Comparison of ENCODE assay signal across 33 cellular contexts in the genomic region with DNA sequence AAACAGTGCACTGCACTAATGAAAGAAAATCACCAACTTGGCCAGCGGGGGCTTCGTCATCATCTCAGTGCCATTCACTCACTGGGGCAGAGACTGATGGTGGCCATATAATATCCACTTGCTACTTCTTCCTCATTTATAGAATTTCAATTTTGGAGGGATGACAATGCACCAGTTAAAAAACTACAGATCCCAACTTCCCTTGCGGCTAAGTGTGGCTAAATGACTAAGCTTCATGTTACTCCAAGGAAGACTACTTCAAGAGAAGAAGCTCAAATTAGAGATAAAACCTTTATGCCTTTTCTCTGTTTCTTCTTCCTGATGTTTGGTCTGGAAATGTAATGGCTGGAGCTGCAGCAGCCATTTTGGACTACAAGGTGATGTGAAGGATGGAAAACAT.
"Had no signal": no experiment of that assay in that cellular context is flagged by ENCODE, and none has a peak within 500 bp of the region (broad histone marks: within the 10 kb centered on the region; RNA-seq: fewer than 3 reads in every experiment).

No MANE protein-coding gene starts in this region.

- H3K4me1 ChIP-seq: colonic mucosa, gastrocnemius medialis, left ventricle myocardium inferior, uterus had no signal

- H3K9me3 Mint-ChIP-seq: activated B cell treated with CpG ODN at 0.5 μM for 24 hours; activated naive CD8-positive, alpha-beta T cell treated with anti-CD3 and anti-CD28 coated beads for 36 hours; brain; type B pancreatic cell had no signal

- H3K4me3 Mint-ChIP-seq: activated B cell treated with CpG ODN at 0.5 μM for 24 hours; activated CD8-positive, alpha-beta T cell treated with anti-CD3 and anti-CD28 coated beads for 36 hours; activated naive CD8-positive, alpha-beta T cell treated with anti-CD3 and anti-CD28 coated beads for 36 hours; brain; type B pancreatic cell had no signal

- H3K9me3 ChIP-seq: adrenal gland, colonic mucosa, gastrocnemius medialis, left ventricle myocardium inferior, mucosa of descending colon, ovary, thoracic aorta, uterus had no signal

- H3K27me3 Mint-ChIP-seq: activated B cell treated with CpG ODN at 0.5 μM for 24 hours; activated CD8-positive, alpha-beta T cell treated with anti-CD3 and anti-CD28 coated beads for 36 hours; activated naive CD8-positive, alpha-beta T cell treated with anti-CD3 and anti-CD28 coated beads for 36 hours; brain; progenitor cell of endocrine pancreas; type B pancreatic cell had no signal

- H2AFZ ChIP-seq: hepatocyte had no signal

- H3K27me3 ChIP-seq: adrenal gland, cardiac muscle cell, colonic mucosa, gastrocnemius medialis, hepatocyte, ovary, uterus had no signal

- H3K79me2 ChIP-seq: hepatocyte had no signal

- H3K27ac Mint-ChIP-seq: activated B cell treated with CpG ODN at 0.5 μM for 24 hours; activated naive CD8-positive, alpha-beta T cell treated with anti-CD3 and anti-CD28 coated beads for 36 hours; brain; progenitor cell of endocrine pancreas; type B pancreatic cell had no signal

- ATAC-seq: activated CD8-positive, alpha-beta T cell treated with anti-CD3 and anti-CD28 coated beads for 36 hours; gastrocnemius medialis; mucosa of descending colon; sciatic nerve; stimulated activated naive CD8-positive, alpha-beta T cell treated with anti-CD3 and anti-CD28 coated beads, Interleukin-15, Interleukin-2, amounts not matched to agents 100 U/mL and 50 U/mL, for 24 hours had no signal

- DNase-seq: activated B cell treated with CpG ODN at 0.5 μM for 24 hours; activated CD4-positive, alpha-beta T cell treated with anti-CD3 and anti-CD28 coated beads, Interleukin-2, amount 50 U/mL, for 1 hour; activated CD8-positive, alpha-beta T cell treated with anti-CD3 and anti-CD28 coated beads for 36 hours; activated naive CD4-positive, alpha-beta T cell; activated naive CD8-positive, alpha-beta T cell treated with anti-CD3 and anti-CD28 coated beads for 36 hours; activated T-cell treated with anti-CD3 and anti-CD28 coated beads, Interleukin-2, amount 50 U/mL, for 48 hours; adrenal gland; aorta; cerebellar nuclear complex; colonic mucosa; effector memory CD4-positive, alpha-beta T cell; erythroblast; gastrocnemius medialis; glutamatergic neuron; islet precursor cell; left ventricle myocardium inferior; mucosa of descending colon; ovary; retina; stimulated activated CD4-positive, alpha-beta T cell treated with anti-CD3 and anti-CD28 coated beads, Interleukin-12 subunit alpha, Interleukin-12 subunit beta, amount 100 ng/mL, for 4 hours; stimulated activated CD4-positive, alpha-beta T cell treated with anti-CD3 and anti-CD28 coated beads, Interleukin-4, amount 100 ng/mL, for 1 hour; stimulated activated naive CD8-positive, alpha-beta T cell treated with anti-CD3 and anti-CD28 coated beads, Interleukin-15, Interleukin-2, amounts not matched to agents 100 U/mL and 50 U/mL, for 24 hours; T1000; uterus had no signal

- H3K4me2 ChIP-seq: hepatocyte had no signal

- H3K4me3 ChIP-seq: adrenal gland, cardiac muscle cell, colonic mucosa, gastrocnemius medialis, hepatocyte, left ventricle myocardium inferior, lung, mucosa of descending colon, ovary, skin epidermis, thoracic aorta, uterus had no signal

- H3K27ac ChIP-seq: adrenal gland, cardiac muscle cell, colonic mucosa, gastrocnemius medialis, hepatocyte, left ventricle myocardium inferior, ovary, skin epidermis, thoracic aorta, uterus had no signal

- H3K4me1 Mint-ChIP-seq: activated B cell treated with CpG ODN at 0.5 μM for 24 hours, brain had no signal

- H3K36me3 ChIP-seq: colonic mucosa, ovary, uterus had no signal
